ENCODE assay signal across 8 cellular contexts in the genomic region with DNA sequence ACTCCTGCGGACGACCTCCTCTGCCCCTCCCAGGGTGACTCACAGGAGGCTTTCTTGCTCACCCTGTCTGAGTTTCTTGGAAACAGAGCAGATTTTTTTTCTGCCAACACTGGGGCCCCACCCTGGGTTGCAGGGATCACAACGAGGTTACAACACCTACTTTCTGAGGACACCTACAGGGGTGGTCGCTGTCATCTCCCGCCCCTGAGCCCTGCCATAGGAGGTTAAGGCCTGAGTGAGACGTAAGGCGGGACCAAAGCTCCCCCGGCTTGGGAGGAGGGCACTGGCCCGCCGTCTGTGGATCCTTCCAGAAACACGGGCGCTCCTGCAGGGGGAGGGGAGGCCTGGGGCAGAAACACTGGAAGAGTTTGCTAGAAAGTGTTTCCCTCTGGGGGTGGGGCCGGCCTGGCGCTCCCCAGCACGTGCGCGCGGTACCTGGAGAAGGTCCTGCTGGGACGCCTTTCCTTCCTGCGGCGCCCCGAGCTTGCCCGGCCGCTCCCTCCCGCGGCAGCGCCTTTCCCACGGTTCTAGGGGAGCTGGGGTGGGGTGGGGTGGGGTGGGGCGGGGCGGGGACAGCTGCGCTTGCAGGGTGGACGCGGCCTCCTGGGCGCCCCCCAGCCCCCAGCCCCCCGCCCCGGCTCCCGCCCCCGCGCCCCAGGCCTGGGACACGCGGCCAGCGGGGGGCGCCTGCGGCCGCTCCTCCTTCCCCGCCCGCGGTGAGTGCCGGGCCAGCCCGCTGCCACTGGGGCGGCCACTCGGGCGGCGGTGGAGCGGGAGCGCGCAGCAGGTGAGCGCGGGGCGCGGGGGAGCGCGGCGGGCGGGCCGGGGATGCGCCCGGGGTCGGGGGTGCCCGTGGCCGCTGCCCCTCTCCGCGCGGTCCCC. TPM values are rescaled to one million over a fixed set of nuclear protein-coding genes. Genes with fewer than 3 reads are reported as not detected.
DNase-seq lines count a peak whose midpoint lies in the region; ATAC-seq and TF ChIP-seq lines count a peak whose summit lies in the region.

No MANE protein-coding gene starts in this region.

- intact Hi-C loops in activated CD4-positive, alpha-beta memory T cell treated with anti-CD3 and anti-CD28 coated beads for 36 hours (cut with micrococcal nuclease), result loop anchor here (1.0 kb wide), 2 partner anchors 21 to 32 kb away; a partner anchor contains a TSS

- H3K36me3 Mint-ChIP-seq in activated CD4-positive, alpha-beta memory T cell treated with anti-CD3 and anti-CD28 coated beads for 36 hours, result no peaks in the 10 kb centered on the region

- DNase-seq in GM10248 (ENCODE audit: extremely low spot score) (peak; percentile 90), GOT3 (lab: John Stamatoyannopoulos, UW) (peak; percentile 32), MG63 (peak; percentile 83), epidermal melanocyte (ENCODE audit: insufficient read length, low spot score) (peak; percentile 50), foreskin melanocyte (no peak)
- DNase-seq in activated CD4-positive, alpha-beta memory T cell treated with anti-CD3 and anti-CD28 coated beads for 36 hours, result peak; percentile 82
- peak; percentile 68 to 85 for DNase-seq in stimulated activated naive CD8-positive, alpha-beta T cell treated with anti-CD3 and anti-CD28 coated beads, Interleukin-15, amount 100 ng/mL, for 72 hours

- H3K9me3 Mint-ChIP-seq in activated CD4-positive, alpha-beta memory T cell treated with anti-CD3 and anti-CD28 coated beads for 36 hours, result no peaks in the 10 kb centered on the region
- H3K9me3 Mint-ChIP-seq in stimulated activated naive CD8-positive, alpha-beta T cell treated with anti-CD3 and anti-CD28 coated beads, Interleukin-15, amount 100 ng/mL, for 72 hours, result no peaks in the 10 kb centered on the region

- no peaks in the 10 kb centered on the region for H3K9me3 ChIP-seq in MG63
- no peaks in the 10 kb centered on the region for H3K9me3 ChIP-seq in mucosa of rectum (ENCODE audit: control insufficient read depth in 2 of 2, low read length in 2 of 2)

- peak overlapping the region in 1 of 2 donors; percentile 20 for H3K27ac ChIP-seq in mucosa of rectum (ENCODE audit: low read depth in 2 of 2, low read length in 2 of 2)

- H3K4me3 ChIP-seq in MG63 (peak overlapping the region; percentile 64), mucosa of rectum (ENCODE audit: low read length in 2 of 2) (peak overlapping the region; percentile 58 to 63)

- POLR2A ChIA-PET in GM10248 (lab: Yijun Ruan, JAX), result no interaction called here
- POLR2A ChIA-PET in activated CD4-positive, alpha-beta memory T cell treated with anti-CD3 and anti-CD28 coated beads for 36 hours (lab: Charles Lee), result interaction anchor here (0.8 to 1.3 kb wide), 6 partner anchors 19 to 62 kb away, joined by 3 to 10 read pairs (median 4); no protein-coding TSS in a partner anchor

- H3K36me3 ChIP-seq in MG63 (no peaks in the 10 kb centered on the region), mucosa of rectum (ENCODE audit: control insufficient read depth in 2 of 2, insufficient read depth in 2 of 2, low read length in 2 of 2) (no peaks in the 10 kb centered on the region)

- H3K4me1 Mint-ChIP-seq in activated CD4-positive, alpha-beta memory T cell treated with anti-CD3 and anti-CD28 coated beads for 36 hours (ENCODE audit: low read depth), result peaks cover 11% of the 10 kb centered on the region
- H3K4me1 Mint-ChIP-seq in stimulated activated naive CD8-positive, alpha-beta T cell treated with anti-CD3 and anti-CD28 coated beads, Interleukin-15, amount 100 ng/mL, for 72 hours, result peaks cover 28% of the 10 kb centered on the region

- no peaks in the 10 kb centered on the region for H3K27me3 Mint-ChIP-seq in activated CD4-positive, alpha-beta memory T cell treated with anti-CD3 and anti-CD28 coated beads for 36 hours
- peaks cover 7% of the 10 kb centered on the region for H3K27me3 Mint-ChIP-seq in stimulated activated naive CD8-positive, alpha-beta T cell treated with anti-CD3 and anti-CD28 coated beads, Interleukin-15, amount 100 ng/mL, for 72 hours

- ATAC-seq in stimulated activated naive CD8-positive, alpha-beta T cell treated with anti-CD3 and anti-CD28 coated beads, Interleukin-15, amount 100 ng/mL, for 72 hours, result peak; percentile 87

- CTCF ChIA-PET in GM10248 (lab: Yijun Ruan, JAX), result interaction anchor here (0.7 to 2.7 kb wide), 12 partner anchors 9 to 561 kb away, joined by 3 to 11 read pairs (median 4); a partner anchor contains a TSS
- CTCF ChIA-PET in activated CD4-positive, alpha-beta memory T cell treated with anti-CD3 and anti-CD28 coated beads for 36 hours (lab: Charles Lee), result interaction anchor here (0.7 to 3.3 kb wide), 12 partner anchors 9 to 560 kb away, joined by 3 to 10 read pairs (median 3); a partner anchor contains a TSS

- H3K9ac ChIP-seq in mucosa of rectum (ENCODE audit: low read depth in 1 of 2, low read length in 2 of 2), result peak overlapping the region; percentile 56 to 75

- peak; percentile 52 for TF ChIP-seq CTCF in GM10248 (IDR thresholded peaks at IDR 0.05; ENCODE audit: control extremely low read depth, extremely low read depth, low read depth, missing control alignments)

- peak overlapping the region; percentile 78 for H3K4me3 Mint-ChIP-seq in activated CD4-positive, alpha-beta memory T cell treated with anti-CD3 and anti-CD28 coated beads for 36 hours
- peak overlapping the region; percentile 84 to 92 for H3K4me3 Mint-ChIP-seq in stimulated activated naive CD8-positive, alpha-beta T cell treated with anti-CD3 and anti-CD28 coated beads, Interleukin-15, amount 100 ng/mL, for 72 hours

- peak overlapping the region; percentile 65 for H3K27ac Mint-ChIP-seq in activated CD4-positive, alpha-beta memory T cell treated with anti-CD3 and anti-CD28 coated beads for 36 hours
- peak overlapping the region; percentile 97 to 99 for H3K27ac Mint-ChIP-seq in stimulated activated naive CD8-positive, alpha-beta T cell treated with anti-CD3 and anti-CD28 coated beads, Interleukin-15, amount 100 ng/mL, for 72 hours

- H3K4me1 ChIP-seq in mucosa of rectum (ENCODE audit: control insufficient read depth in 2 of 2, insufficient read depth in 2 of 2, low read length in 2 of 2), result peaks cover 17 to 21% of the 10 kb centered on the region in 2 donors

- H3K27me3 ChIP-seq in MG63 (no peaks in the 10 kb centered on the region), mucosa of rectum (ENCODE audit: control insufficient read depth in 2 of 2, insufficient read depth in 2 of 2, low read length in 2 of 2) (peaks cover 0 to 2% of the 10 kb centered on the region in 2 donors)

RNA-seq across cellular contexts. Expression of a gene that starts 20.7 kb away (rescaled TPM):
- total RNA-seq in MG63 (2014; rRNA removed; shearing (Covaris generic); ENCODE audit: low replicate concordance), result 21.5 and 28.0 TPM in 2 replicates
- 100 to 1,000 TPM in 1 of 2 experiments, 10 to 100 TPM in 1; 100.0 to 107 TPM for total RNA-seq in activated CD4-positive, alpha-beta memory T cell treated with anti-CD3 and anti-CD28 coated beads for 36 hours
